ENCODE assay signal across 8 cellular contexts in genomic region chrX:54807524-54808108, GRCh38. TPM values are rescaled to one million over a fixed set of nuclear protein-coding genes. Genes with fewer than 3 reads are reported as not detected.
DNase-seq lines count a peak whose midpoint lies in the region; ATAC-seq, FAIRE-seq and TF ChIP-seq lines count a peak whose summit lies in the region.

TSS of gene MAGED2 (plus strand) at chrX:54807745. CDS start at chrX:54809332, 1,587 bp downstream.

- H3K4me3 Mint-ChIP-seq in activated naive CD4-positive, alpha-beta T cell treated with anti-CD3 and anti-CD28 coated beads, Interleukin-2, amount 50 U/mL, for 24 hours: peak within 1 kb of the TSS; percentile 89
- peak within 1 kb of the TSS; percentile 97 to 100 (median 97) for H3K4me3 Mint-ChIP-seq in nephron
- H3K4me3 Mint-ChIP-seq in type B pancreatic cell: peak within 1 kb of the TSS; percentile 99

- H3K4me1 Mint-ChIP-seq in activated naive CD4-positive, alpha-beta T cell treated with anti-CD3 and anti-CD28 coated beads, Interleukin-2, amount 50 U/mL, for 24 hours: peaks cover 21% of the 10 kb centered on the region
- peaks cover 16% of the 10 kb centered on the region for H3K4me1 Mint-ChIP-seq in nephron
- H3K4me1 Mint-ChIP-seq in type B pancreatic cell (ENCODE audit: unreplicated experiment): peaks cover 9% of the 10 kb centered on the region

- no peak for ATAC-seq in HG02885 (IDR thresholded peaks at IDR 0.05; ENCODE audit: poor library complexity, unreplicated experiment)

- H3K27me3 Mint-ChIP-seq in activated naive CD4-positive, alpha-beta T cell treated with anti-CD3 and anti-CD28 coated beads, Interleukin-2, amount 50 U/mL, for 24 hours: no peaks in the 10 kb centered on the region
- no peaks in the 10 kb centered on the region for H3K27me3 Mint-ChIP-seq in nephron (ENCODE audit: low read depth)
- peaks cover 4% of the 10 kb centered on the region for H3K27me3 Mint-ChIP-seq in type B pancreatic cell

- no peak for TF ChIP-seq POLR2A in GM12891 (IDR thresholded peaks at IDR 0.05; ENCODE audit: low read depth, low read length)

- H3K9me3 Mint-ChIP-seq in activated naive CD4-positive, alpha-beta T cell treated with anti-CD3 and anti-CD28 coated beads, Interleukin-2, amount 50 U/mL, for 24 hours: no peaks in the 10 kb centered on the region
- H3K9me3 Mint-ChIP-seq in nephron (peaks cover 17% of the 10 kb centered on the region), type B pancreatic cell (no peaks in the 10 kb centered on the region)

- H3K27ac Mint-ChIP-seq in activated naive CD4-positive, alpha-beta T cell treated with anti-CD3 and anti-CD28 coated beads, Interleukin-2, amount 50 U/mL, for 24 hours: peak within 1 kb of the TSS; percentile 94
- H3K27ac Mint-ChIP-seq in nephron: peak within 1 kb of the TSS; percentile 98 to 100 (median 99)
- peak within 1 kb of the TSS; percentile 97 for H3K27ac Mint-ChIP-seq in type B pancreatic cell

- DNase-seq in GM12891 (ENCODE audit: insufficient read length, low spot score) (no peak), OCI-M1 (lab: John Stamatoyannopoulos, UW) (peak; percentile 61), foreskin melanocyte (peak; percentile 24), type B pancreatic cell (ENCODE audit: extremely low spot score, unreplicated experiment) (no peak), HPDE6-E6E7 (ENCODE audit: extremely low spot score) (no peak)

- peak; percentile 33 for FAIRE-seq in GM12891 (lab: Jason Lieb, UNC)

- no peaks in the 10 kb centered on the region for H3K36me3 Mint-ChIP-seq in activated naive CD4-positive, alpha-beta T cell treated with anti-CD3 and anti-CD28 coated beads, Interleukin-2, amount 50 U/mL, for 24 hours
- H3K36me3 Mint-ChIP-seq in nephron (ENCODE audit: low read depth) (peaks cover 36% of the 10 kb centered on the region), type B pancreatic cell (peaks cover 18% of the 10 kb centered on the region)

- TF ChIP-seq CTCF in nephron (IDR thresholded peaks at IDR 0.05; ENCODE audit: unreplicated experiment in 3 of 3) (no peak), type B pancreatic cell (conservative IDR thresholded peaks at IDR 0.05) (no peak)

TF ChIP-seq in GM12891, 5 proteins besides CTCF, POLR2A, EP300 and RAD21:
- TF ChIP-seq TAF1 (IDR thresholded peaks at IDR 0.05; ENCODE audit: low read depth, low read length) (no peak), POU2F2 (IDR thresholded peaks at IDR 0.05; ENCODE audit: low read depth, low read length) (no peak), PAX5 (IDR thresholded peaks at IDR 0.05; ENCODE audit: insufficient read depth, low read length, severe bottlenecking) (no peak), POLR2AphosphoS5 (IDR thresholded peaks at IDR 0.05; ENCODE audit: low read depth, low read length) (no peak), SPI1 (IDR thresholded peaks at IDR 0.05; ENCODE audit: low read depth, low read length) (no peak)

RNA-seq across cellular contexts. Expression of gene MAGED2, which starts in this region (rescaled TPM):
- polyA plus RNA-seq in GM12891 (2012; ENCODE audit: low read depth, missing spikeins): 38.2 TPM
- total RNA-seq in type B pancreatic cell (ENCODE audit: low replicate concordance): 243 and 303 TPM in 2 replicates

Comparison
In these comparisons a context has a peak if more than half of its experiments do, and no peak if none do; other contexts are left out.
1. DNase-seq: peak in OCI-M1 (single experiment) and foreskin melanocyte (single experiment); none in GM12891 (single experiment), type B pancreatic cell (single experiment) and HPDE6-E6E7 (single experiment).
2. Peak in every context shown above with its lines, with median percentiles within 50 percentile points of each other: H3K27ac Mint-ChIP-seq and H3K4me3 Mint-ChIP-seq.